ENCODE assay signal across 1 cellular context in the genomic region with DNA sequence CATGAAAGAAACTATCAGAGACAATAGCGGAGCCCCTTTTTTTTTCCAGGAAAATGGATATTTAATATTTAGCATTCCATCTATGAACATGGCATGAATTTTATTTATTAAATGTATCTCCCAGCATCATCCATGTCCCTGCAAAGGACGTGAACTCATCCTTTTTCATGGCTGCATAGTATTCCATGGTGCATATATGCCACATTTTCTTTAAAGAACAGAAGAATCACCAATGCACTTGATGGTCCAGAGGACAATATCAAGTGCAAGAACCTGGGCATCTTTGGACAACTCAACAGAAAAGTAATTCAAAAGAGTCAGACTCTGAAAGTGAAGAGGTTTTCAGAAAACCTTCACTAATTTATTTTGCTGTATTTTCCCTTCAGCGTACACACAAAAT.
A peak's percentile ranks its signal among the peaks of the same experiment; 100 is the strongest.
TF ChIP-seq lines count a peak whose summit lies in the region.

No MANE protein-coding gene starts in this region.

TF ChIP-seq in K562, 482 proteins besides CTCF, POLR2A, EP300 and RAD21 (continued from another document):
- TF ChIP-seq CBX3 (IDR thresholded peaks at IDR 0.05; ENCODE audit: borderline replicate concordance in 1 of 2, low read length in 2 of 2) (0 out of 3 replicates have a peak, but pooled peaks of 1 of the 2 experiments have one; percentile 44), ZNF134 (CRISPR knock-in tag; conservative IDR thresholded peaks at IDR 0.05) (no peak), BCOR (IDR thresholded peaks at IDR 0.05) (peak; percentile 91), GABPB2 (CRISPR knock-in tag; conservative IDR thresholded peaks at IDR 0.05) (no peak), U2AF1 (optimal IDR thresholded peaks at IDR 0.05; ENCODE audit: low read depth, low read length) (no peak), SUPT5H (IDR thresholded peaks at IDR 0.05) (no peak), BMI1 (IDR thresholded peaks at IDR 0.05; ENCODE audit: low read length) (no peak), ZNF143 (CRISPR knock-in tag; IDR thresholded peaks at IDR 0.05) (no peak), SRSF7 (optimal IDR thresholded peaks at IDR 0.05; ENCODE audit: low read depth, low read length) (no peak), GTF2A2 (tag; IDR thresholded peaks at IDR 0.05) (0 out of 2 replicates have a peak, but pooled peaks have one; percentile 51), IRF1 (CRISPR knock-in tag; IDR thresholded peaks at IDR 0.05; ENCODE audit: borderline replicate concordance) (no peak), PHF20 (IDR thresholded peaks at IDR 0.05; ENCODE audit: partially characterized antibody) (peak; percentile 22), ELK1 (CRISPR knock-in tag; IDR thresholded peaks at IDR 0.05) (no peak)
- TF ChIP-seq, protein P1, sequence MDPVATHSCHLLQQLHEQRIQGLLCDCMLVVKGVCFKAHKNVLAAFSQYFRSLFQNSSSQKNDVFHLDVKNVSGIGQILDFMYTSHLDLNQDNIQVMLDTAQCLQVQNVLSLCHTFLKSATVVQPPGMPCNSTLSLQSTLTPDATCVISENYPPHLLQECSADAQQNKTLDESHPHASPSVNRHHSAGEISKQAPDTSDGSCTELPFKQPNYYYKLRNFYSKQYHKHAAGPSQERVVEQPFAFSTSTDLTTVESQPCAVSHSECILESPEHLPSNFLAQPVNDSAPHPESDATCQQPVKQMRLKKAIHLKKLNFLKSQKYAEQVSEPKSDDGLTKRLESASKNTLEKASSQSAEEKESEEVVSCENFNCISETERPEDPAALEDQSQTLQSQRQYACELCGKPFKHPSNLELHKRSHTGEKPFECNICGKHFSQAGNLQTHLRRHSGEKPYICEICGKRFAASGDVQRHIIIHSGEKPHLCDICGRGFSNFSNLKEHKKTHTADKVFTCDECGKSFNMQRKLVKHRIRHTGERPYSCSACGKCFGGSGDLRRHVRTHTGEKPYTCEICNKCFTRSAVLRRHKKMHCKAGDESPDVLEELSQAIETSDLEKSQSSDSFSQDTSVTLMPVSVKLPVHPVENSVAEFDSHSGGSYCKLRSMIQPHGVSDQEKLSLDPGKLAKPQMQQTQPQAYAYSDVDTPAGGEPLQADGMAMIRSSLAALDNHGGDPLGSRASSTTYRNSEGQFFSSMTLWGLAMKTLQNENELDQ (CRISPR knock-in tag; IDR thresholded peaks at IDR 0.05; ENCODE audit: borderline replicate concordance), result no peak
